In genomic region chr16:58419241-58420012, GRCh38 we compare ENCODE assay signal across 21 cellular contexts. TPM values are rescaled to one million over a fixed set of nuclear protein-coding genes. Genes with fewer than 3 reads are reported as not detected.
DNase-seq lines count a peak whose midpoint lies in the region; ATAC-seq and TF ChIP-seq lines count a peak whose summit lies in the region.
"Had no signal": no experiment of that assay in that cellular context is flagged by ENCODE, and none has a peak within 500 bp of the region (broad histone marks: within the 10 kb centered on the region; RNA-seq: fewer than 3 reads in every experiment).

No MANE protein-coding gene starts in this region.

- H3K4me1 ChIP-seq in right atrium auricular region (peaks cover 0 to 29% of the 10 kb centered on the region in 2 donors), PC-3 (ENCODE audit: insufficient read depth, low read length) (peaks cover 26% of the 10 kb centered on the region), uterus (peaks cover 0 to 3% of the 10 kb centered on the region in 2 donors)
- H3K4me1 ChIP-seq: Peyer's patch had no signal

- DNase-seq in right atrium auricular region (ENCODE audit: low spot score) (no peak), Right ventricle myocardium inferior (ENCODE audit: missing footprints) (no peak), PC-3 (no peak), iPS-NIHi7 (ENCODE audit: extremely low spot score) (peak; percentile 59), uterus (peak in 1 of 2 donors; percentile 43), 8988T (no peak), COR-L47 (lab: John Stamatoyannopoulos, UW) (no peak)
- DNase-seq in activated CD4-positive, alpha-beta T cell treated with anti-CD3 and anti-CD28 coated beads, Interleukin-2, amount 10 ng/mL, durations not matched to agents 24 days and 14 days, result no peak
- DNase-seq: activated CD4-positive, alpha-beta T cell treated with anti-CD3 and anti-CD28 coated beads for 4 hours; activated CD8-positive, alpha-beta memory T cell treated with anti-CD3 and anti-CD28 coated beads, Interleukin-2, amount 50 U/mL, for 4 hours; activated naive CD8-positive, alpha-beta T cell treated with anti-CD3 and anti-CD28 coated beads, Interleukin-2, amount 50 U/mL, for 24 hours; mesenchymal stem cell; natural killer cell; NCI-H1436; Peyer's patch; stimulated activated CD8-positive, alpha-beta memory T cell treated with anti-CD3 and anti-CD28 coated beads, Interleukin-4, amount 100 ng/mL, for 48 hours; substantia nigra had no signal

- no peak overlapping the region for H3K27ac Mint-ChIP-seq in activated CD4-positive, alpha-beta T cell treated with anti-CD3 and anti-CD28 coated beads, Interleukin-2, amount 10 ng/mL, durations not matched to agents 24 days and 14 days
- H3K27ac Mint-ChIP-seq: activated naive CD8-positive, alpha-beta T cell treated with anti-CD3 and anti-CD28 coated beads, Interleukin-2, amount 50 U/mL, for 24 hours; natural killer cell; progenitor cell of endocrine pancreas had no signal

- H3K4me3 ChIP-seq in right atrium auricular region, result no peak overlapping the region
- no peak overlapping the region for H3K4me3 ChIP-seq in PC-3 (ENCODE audit: low read length)
- H3K4me3 ChIP-seq in uterus, result no peak overlapping the region
- H3K4me3 ChIP-seq: hepatocyte, Peyer's patch had no signal

- H3K9me3 ChIP-seq in right atrium auricular region (no peaks in the 10 kb centered on the region), PC-3 (ENCODE audit: low read length) (no peaks in the 10 kb centered on the region), uterus (no peaks in the 10 kb centered on the region)
- H3K9me3 ChIP-seq: Peyer's patch had no signal

- H3K4me1 Mint-ChIP-seq in activated CD4-positive, alpha-beta T cell treated with anti-CD3 and anti-CD28 coated beads, Interleukin-2, amount 10 ng/mL, durations not matched to agents 24 days and 14 days, result no peaks in the 10 kb centered on the region
- H3K4me1 Mint-ChIP-seq: activated naive CD8-positive, alpha-beta T cell treated with anti-CD3 and anti-CD28 coated beads, Interleukin-2, amount 50 U/mL, for 24 hours had no signal

- H3K4me3 Mint-ChIP-seq in activated CD4-positive, alpha-beta T cell treated with anti-CD3 and anti-CD28 coated beads, Interleukin-2, amount 10 ng/mL, durations not matched to agents 24 days and 14 days, result no peak overlapping the region
- H3K4me3 Mint-ChIP-seq: activated naive CD8-positive, alpha-beta T cell treated with anti-CD3 and anti-CD28 coated beads, Interleukin-2, amount 50 U/mL, for 24 hours; CD14-positive monocyte; natural killer cell had no signal

- H3K36me3 Mint-ChIP-seq in activated CD4-positive, alpha-beta T cell treated with anti-CD3 and anti-CD28 coated beads, Interleukin-2, amount 10 ng/mL, durations not matched to agents 24 days and 14 days (ENCODE audit: low read depth), result no peaks in the 10 kb centered on the region
- H3K36me3 Mint-ChIP-seq: CD14-positive monocyte, natural killer cell had no signal

- CTCF ChIA-PET in PC-3 (lab: Charles Lee), result no interaction called here

- BruUV-seq in PC-3 (replicated peaks; lab: Mats Ljungman, UMichigan), result no TSS peak

- no peak overlapping the region for H3K4me2 ChIP-seq in PC-3 (ENCODE audit: low read length)
- H3K4me2 ChIP-seq: hepatocyte had no signal

- H2AFZ ChIP-seq in PC-3 (ENCODE audit: low read length), result no peak overlapping the region
- H2AFZ ChIP-seq: hepatocyte had no signal

- no peak for ATAC-seq in Right ventricle myocardium inferior
- ATAC-seq in PC-3, result no peak
- ATAC-seq: activated naive CD8-positive, alpha-beta T cell treated with anti-CD3 and anti-CD28 coated beads, Interleukin-2, amount 50 U/mL, for 24 hours; natural killer cell had no signal

- H3K9me2 ChIP-seq in PC-3 (replicated peaks; ENCODE audit: low read length), result no peaks in the 10 kb centered on the region

- intact Hi-C loops in Right ventricle myocardium inferior (cut with DNase I) (loop anchor here (5.0 kb wide), 2 partner anchors 43 to 68 kb away; no protein-coding TSS in a partner anchor), PC-3 (cut with micrococcal nuclease) (no loop called here), uterus (cut with DNase I; ENCODE audit: low total_unique reads) (no loop called here)
- intact Hi-C loops in activated CD4-positive, alpha-beta T cell treated with anti-CD3 and anti-CD28 coated beads, Interleukin-2, amount 10 ng/mL, durations not matched to agents 24 days and 14 days (cut with micrococcal nuclease), result no loop called here

- H3K27ac ChIP-seq in right atrium auricular region (peak overlapping the region; percentile 84 to 94), PC-3 (ENCODE audit: low read length) (0 out of 2 replicates have a peak overlapping the region, but pooled peaks have one; percentile 15), uterus (peak overlapping the region; percentile 69 to 74)
- H3K27ac ChIP-seq: brain microvascular endothelial cell, hepatocyte, Peyer's patch had no signal

- no peaks in the 10 kb centered on the region for H3K27me3 ChIP-seq in right atrium auricular region
- H3K27me3 ChIP-seq in PC-3 (ENCODE audit: low read length), result no peaks in the 10 kb centered on the region
- H3K27me3 ChIP-seq in uterus, result no peaks in the 10 kb centered on the region
- H3K27me3 ChIP-seq: brain microvascular endothelial cell, hepatocyte, Peyer's patch had no signal

- TF ChIP-seq POLR2A in uterus (IDR thresholded peaks at IDR 0.05), result no peak

- no peaks in the 10 kb centered on the region for H3K9me3 Mint-ChIP-seq in activated CD4-positive, alpha-beta T cell treated with anti-CD3 and anti-CD28 coated beads, Interleukin-2, amount 10 ng/mL, durations not matched to agents 24 days and 14 days
- H3K9me3 Mint-ChIP-seq: activated naive CD8-positive, alpha-beta T cell treated with anti-CD3 and anti-CD28 coated beads, Interleukin-2, amount 50 U/mL, for 24 hours; natural killer cell had no signal

- TF ChIP-seq CTCF in right atrium auricular region (IDR thresholded peaks at IDR 0.05), result no peak
- no peak for TF ChIP-seq CTCF in PC-3 (conservative IDR thresholded peaks at IDR 0.05; ENCODE audit: low read depth, low read length)
- no peak for TF ChIP-seq CTCF in uterus (IDR thresholded peaks at IDR 0.05)

- peaks cover 2% of the 10 kb centered on the region for H3K27me3 Mint-ChIP-seq in activated CD4-positive, alpha-beta T cell treated with anti-CD3 and anti-CD28 coated beads, Interleukin-2, amount 10 ng/mL, durations not matched to agents 24 days and 14 days

- H3K9ac ChIP-seq in PC-3 (ENCODE audit: low read length), result no peak overlapping the region

- H4K20me1 ChIP-seq in PC-3 (ENCODE audit: low read length), result no peaks in the 10 kb centered on the region

- POLR2A ChIA-PET in PC-3 (lab: Charles Lee; ENCODE audit: unreplicated experiment), result no interaction called here

- H3K36me3 ChIP-seq in right atrium auricular region (no peaks in the 10 kb centered on the region), PC-3 (ENCODE audit: low read depth, low read length) (no peaks in the 10 kb centered on the region), uterus (no peaks in the 10 kb centered on the region)
- H3K36me3 ChIP-seq: brain microvascular endothelial cell, Peyer's patch had no signal

- H3K79me2 ChIP-seq in PC-3 (ENCODE audit: low read length), result no peaks in the 10 kb centered on the region
- H3K79me2 ChIP-seq: hepatocyte had no signal

- H3F3A ChIP-seq in PC-3 (ENCODE audit: low read length, unreplicated experiment), result no peaks in the 10 kb centered on the region

RNA-seq across cellular contexts. Expression of gene GINS3, which starts 27.2 kb away (rescaled TPM):
- total RNA-seq in right atrium auricular region (1 to 10 TPM; 5.8 to 7.1 TPM), Right ventricle myocardium inferior (6.5 TPM), PC-3 (2014; rRNA removed) (17.5 and 19.6 TPM in 2 replicates), uterus (1 to 10 TPM in 3 of 4 donors, under 1 TPM in 1; 0.77 to 5.9 (median 5.0) TPM)
- total RNA-seq in activated CD4-positive, alpha-beta T cell treated with anti-CD3 and anti-CD28 coated beads, Interleukin-2, amount 10 ng/mL, durations not matched to agents 24 days and 14 days, result 24.1 and 25.0 TPM in 2 replicates

Comparison
In these comparisons a context has a peak if more than half of its experiments do, and no peak if none do; other contexts are left out.
1. H3K27ac ChIP-seq: peak in every context shown above with its lines; median percentile 89 in right atrium auricular region; 72 in uterus; 15 in PC-3.